Comparison of ENCODE assay signal across 11 cellular contexts in genomic region chr18:9950289-9951016, GRCh38. TPM values are rescaled to one million over a fixed set of nuclear protein-coding genes. Genes with fewer than 3 reads are reported as not detected.
DNase-seq lines count a peak whose midpoint lies in the region; ATAC-seq and TF ChIP-seq lines count a peak whose summit lies in the region.
"Had no signal": no experiment of that assay in that cellular context is flagged by ENCODE, and none has a peak within 500 bp of the region (broad histone marks: within the 10 kb centered on the region; RNA-seq: fewer than 3 reads in every experiment).

No MANE protein-coding gene starts in this region.

- peaks cover 19% of the 10 kb centered on the region; the same call in 1 of the 2 replicates for H3K4me1 ChIP-seq in GM23248 (ENCODE audit: insufficient read depth)

- H3F3A ChIP-seq in GM23248 (ENCODE audit: insufficient read depth) = peaks cover 41% of the 10 kb centered on the region; the same call in 1 of the 2 replicates

- peaks cover 45% of the 10 kb centered on the region for H3K36me3 ChIP-seq in GM23248 (ENCODE audit: low read depth)

- in situ Hi-C loops in GM23248 (cut with MboI) = no loop called here

- TF ChIP-seq CTCF in retinal pigment epithelial cell (conservative IDR thresholded peaks at IDR 0.05; ENCODE audit: low read depth, low read length) = no peak

- DNase-seq in GM23248 (peak; percentile 40), RPMI7951 (ENCODE audit: low read depth) (peak; percentile 43), retinal pigment epithelial cell (ENCODE audit: low read depth) (peak; percentile 57), NCI-H1105 (lab: John Stamatoyannopoulos, UW) (no peak)
- DNase-seq: activated CD8-positive, alpha-beta memory T cell treated with anti-CD3 and anti-CD28 coated beads, Interleukin-2, amount 50 U/mL, for 4 hours; aorta; DMS79; stimulated activated CD8-positive, alpha-beta memory T cell treated with anti-CD3 and anti-CD28 coated beads, Interleukin-4, amount 100 ng/mL, for 48 hours had no signal

- no peaks in the 10 kb centered on the region for H3K9me2 ChIP-seq in GM23248 (ENCODE audit: insufficient read depth)

- H3K79me2 ChIP-seq in GM23248 (ENCODE audit: insufficient read depth) = peaks cover 100% of the 10 kb centered on the region

- no peak overlapping the region for H3K4me2 ChIP-seq in GM23248 (ENCODE audit: unreplicated experiment)

- H2AFZ ChIP-seq in GM23248 = no peak overlapping the region

- H3K4me3 ChIP-seq in GM23248 (no peak overlapping the region), retinal pigment epithelial cell (ENCODE audit: low read length) (no peak overlapping the region)

- WGBS in GM23248 (ENCODE audit: low coverage in 1 of 2, low lambda C conversion rate in 2 of 2, missing lambda C conversion rate in 2 of 2), 2 experiments = 85 to 91% methylated on average over 3 of the region's 3 CpGs

- H3K27me3 ChIP-seq in GM23248 (replicated peaks; ENCODE audit: insufficient read depth) = no peaks in the 10 kb centered on the region

- peaks cover 6% of the 10 kb centered on the region; the same call in 1 of the 2 replicates for H4K20me1 ChIP-seq in GM23248 (ENCODE audit: insufficient read depth)

- no peak overlapping the region for H3K9ac ChIP-seq in GM23248

- H3K27ac ChIP-seq in GM23248 = no peak overlapping the region

- ATAC-seq in esophagus mucosa (peak; percentile 26), HG02678 (IDR thresholded peaks at IDR 0.05; ENCODE audit: unreplicated experiment) (no peak), HG03039 (IDR thresholded peaks at IDR 0.05; ENCODE audit: unreplicated experiment) (no peak)

- H3K9me3 ChIP-seq in GM23248 (ENCODE audit: low read depth) = no peaks in the 10 kb centered on the region

RNA-seq across cellular contexts. Expression of gene VAPA, which starts 36.6 kb away (rescaled TPM):
- 204 and 277 TPM in 2 replicates for total RNA-seq in GM23248 (2014; rRNA removed; shearing (Covaris generic))
- 290 and 299 TPM in 2 replicates for polyA plus RNA-seq in GM23248 (2016; fragmentation: Nextera tagmentation; extraction: Ambion mirVana)
- 231 and 258 TPM in 2 replicates for total RNA-seq in RPMI7951 (2014; rRNA removed; shearing (Covaris generic))
- 232 TPM for total RNA-seq in esophagus mucosa
